1 cellular context compared by ENCODE assay signal in the genomic region with DNA sequence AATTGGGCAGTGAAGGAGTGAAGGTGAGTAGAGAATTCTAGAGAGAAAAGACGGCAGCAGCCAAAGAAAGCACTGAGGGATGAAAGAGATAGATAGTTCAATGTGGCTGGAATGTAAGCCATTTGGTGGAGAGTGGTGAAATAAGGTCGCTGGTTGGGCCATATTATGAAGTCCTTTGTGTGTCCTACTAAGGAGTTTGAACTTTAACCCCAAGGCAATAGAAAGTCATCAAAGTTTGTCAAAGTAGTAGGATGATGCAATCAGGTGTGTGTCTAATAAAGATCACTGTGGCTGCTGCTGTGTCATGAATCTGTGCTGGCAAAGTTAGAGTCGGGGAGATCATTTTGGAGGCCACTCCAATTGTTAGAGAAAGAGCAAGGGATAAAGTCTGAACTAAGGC.
TF ChIP-seq lines count a peak whose summit lies in the region.

No MANE protein-coding gene starts in this region.

TF ChIP-seq in HepG2, 621 proteins besides CTCF, POLR2A, EP300 and RAD21 (continued from another document and continues in another):
- no peak for TF ChIP-seq ZNF17 (CRISPR knock-in tag; IDR thresholded peaks at IDR 0.05)
- TF ChIP-seq ZNF562 (CRISPR knock-in tag; IDR thresholded peaks at IDR 0.05; ENCODE audit: borderline replicate concordance), result no peak
- TF ChIP-seq SALL2 (CRISPR knock-in tag; IDR thresholded peaks at IDR 0.05), result no peak
- TF ChIP-seq, protein P1, sequence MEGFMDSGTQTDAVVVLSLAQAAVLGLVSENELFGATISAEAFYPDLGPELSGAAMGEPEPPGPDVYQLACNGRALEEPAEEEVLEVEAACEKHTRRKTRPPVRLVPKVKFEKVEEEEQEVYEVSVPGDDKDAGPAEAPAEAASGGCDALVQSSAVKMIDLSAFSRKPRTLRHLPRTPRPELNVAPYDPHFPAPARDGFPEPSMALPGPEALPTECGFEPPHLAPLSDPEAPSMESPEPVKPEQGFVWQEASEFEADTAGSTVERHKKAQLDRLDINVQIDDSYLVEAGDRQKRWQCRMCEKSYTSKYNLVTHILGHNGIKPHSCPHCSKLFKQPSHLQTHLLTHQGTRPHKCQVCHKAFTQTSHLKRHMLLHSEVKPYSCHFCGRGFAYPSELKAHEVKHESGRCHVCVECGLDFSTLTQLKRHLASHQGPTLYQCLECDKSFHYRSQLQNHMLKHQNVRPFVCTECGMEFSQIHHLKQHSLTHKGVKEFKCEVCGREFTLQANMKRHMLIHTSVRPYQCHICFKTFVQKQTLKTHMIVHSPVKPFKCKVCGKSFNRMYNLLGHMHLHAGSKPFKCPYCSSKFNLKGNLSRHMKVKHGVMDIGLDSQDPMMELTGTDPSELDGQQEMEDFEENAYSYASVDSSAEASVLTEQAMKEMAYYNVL (CRISPR knock-in tag; IDR thresholded peaks at IDR 0.05; ENCODE audit: borderline replicate concordance), result peak; percentile 78; the same call in 1 of the 2 replicates
- no peak for TF ChIP-seq CHCHD3 (CRISPR knock-in tag; IDR thresholded peaks at IDR 0.05)
- TF ChIP-seq, protein P2, sequence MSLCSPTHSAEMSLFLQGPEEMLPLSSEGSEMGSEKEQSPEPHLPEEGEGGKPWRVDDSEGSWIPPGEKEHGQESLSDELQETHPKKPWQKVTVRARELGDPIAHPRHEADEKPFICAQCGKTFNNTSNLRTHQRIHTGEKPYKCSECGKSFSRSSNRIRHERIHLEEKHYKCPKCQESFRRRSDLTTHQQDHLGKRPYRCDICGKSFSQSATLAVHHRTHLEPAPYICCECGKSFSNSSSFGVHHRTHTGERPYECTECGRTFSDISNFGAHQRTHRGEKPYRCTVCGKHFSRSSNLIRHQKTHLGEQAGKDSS (CRISPR knock-in tag; IDR thresholded peaks at IDR 0.05; ENCODE audit: borderline replicate concordance, low read depth), result no peak
- no peak for TF ChIP-seq EEA1 (CRISPR knock-in tag; IDR thresholded peaks at IDR 0.05; ENCODE audit: borderline replicate concordance)
- no peak for TF ChIP-seq WIZ (CRISPR knock-in tag; IDR thresholded peaks at IDR 0.05)
- TF ChIP-seq IKZF1 (IDR thresholded peaks at IDR 0.05), result no peak
- TF ChIP-seq ZBTB1 (CRISPR knock-in tag; IDR thresholded peaks at IDR 0.05; ENCODE audit: borderline replicate concordance), result no peak
- TF ChIP-seq ZNF251 (CRISPR knock-in tag; IDR thresholded peaks at IDR 0.05), result no peak
- TF ChIP-seq ZNF577 (CRISPR knock-in tag; IDR thresholded peaks at IDR 0.05; ENCODE audit: borderline replicate concordance, low read depth), result no peak
- TF ChIP-seq FOXA3 (CRISPR knock-in tag; IDR thresholded peaks at IDR 0.05), result peak; percentile 79
- no peak for TF ChIP-seq EZH2 (conservative IDR thresholded peaks at IDR 0.05; ENCODE audit: low read depth, low read length)
- no peak for TF ChIP-seq MXI1 (IDR thresholded peaks at IDR 0.05; ENCODE audit: borderline replicate concordance, low read depth, low read length)
- no peak for TF ChIP-seq MTA3 (CRISPR knock-in tag; IDR thresholded peaks at IDR 0.05)
- peak; percentile 59; the same call in 1 of the 2 replicates for TF ChIP-seq ZKSCAN8 (CRISPR knock-in tag; IDR thresholded peaks at IDR 0.05; ENCODE audit: borderline replicate concordance)
- TF ChIP-seq CEBPB (IDR thresholded peaks at IDR 0.05; ENCODE audit: borderline replicate concordance, low read depth, low read length), result peak; percentile 99
- TF ChIP-seq TCF7 (IDR thresholded peaks at IDR 0.05; ENCODE audit: low read depth), result peak; percentile 75
- TF ChIP-seq FOSL2 (CRISPR knock-in tag; IDR thresholded peaks at IDR 0.05), result peak; percentile 80
- TF ChIP-seq BRD4 (CRISPR knock-in tag; IDR thresholded peaks at IDR 0.05), result no peak
- no peak for TF ChIP-seq ZNF432 (CRISPR knock-in tag; IDR thresholded peaks at IDR 0.05; ENCODE audit: borderline replicate concordance)
- no peak for TF ChIP-seq NBN (conservative IDR thresholded peaks at IDR 0.05)
- TF ChIP-seq RBAK (CRISPR knock-in tag; IDR thresholded peaks at IDR 0.05), result no peak
- TF ChIP-seq HINFP (CRISPR knock-in tag; IDR thresholded peaks at IDR 0.05; ENCODE audit: low read depth), result no peak
- TF ChIP-seq PAXIP1 (CRISPR knock-in tag; conservative IDR thresholded peaks at IDR 0.05), result peak; percentile 87
- no peak for TF ChIP-seq ZNF678 (CRISPR knock-in tag; IDR thresholded peaks at IDR 0.05)
- 0 out of 2 replicates have a peak, but pooled peaks have one; percentile 57 for TF ChIP-seq LCORL (IDR thresholded peaks at IDR 0.05)
- TF ChIP-seq LCORL (CRISPR knock-in tag; IDR thresholded peaks at IDR 0.05), result 0 out of 2 replicates have a peak, but pooled peaks have one; percentile 37
- TF ChIP-seq ZNF607 (CRISPR knock-in tag; IDR thresholded peaks at IDR 0.05; ENCODE audit: borderline replicate concordance), result no peak
- 0 out of 2 replicates have a peak, but pooled peaks have one; percentile 17 for TF ChIP-seq ZBTB46 (CRISPR knock-in tag; IDR thresholded peaks at IDR 0.05; ENCODE audit: borderline replicate concordance)
- TF ChIP-seq ELK4 (CRISPR knock-in tag; IDR thresholded peaks at IDR 0.05; ENCODE audit: borderline replicate concordance), result no peak
- TF ChIP-seq ZFP91 (CRISPR knock-in tag; IDR thresholded peaks at IDR 0.05; ENCODE audit: borderline replicate concordance), result no peak
- TF ChIP-seq POGK (CRISPR knock-in tag; conservative IDR thresholded peaks at IDR 0.05), result no peak
- no peak for TF ChIP-seq ZNF367 (CRISPR knock-in tag; IDR thresholded peaks at IDR 0.05; ENCODE audit: borderline replicate concordance)
- TF ChIP-seq, protein P3, sequence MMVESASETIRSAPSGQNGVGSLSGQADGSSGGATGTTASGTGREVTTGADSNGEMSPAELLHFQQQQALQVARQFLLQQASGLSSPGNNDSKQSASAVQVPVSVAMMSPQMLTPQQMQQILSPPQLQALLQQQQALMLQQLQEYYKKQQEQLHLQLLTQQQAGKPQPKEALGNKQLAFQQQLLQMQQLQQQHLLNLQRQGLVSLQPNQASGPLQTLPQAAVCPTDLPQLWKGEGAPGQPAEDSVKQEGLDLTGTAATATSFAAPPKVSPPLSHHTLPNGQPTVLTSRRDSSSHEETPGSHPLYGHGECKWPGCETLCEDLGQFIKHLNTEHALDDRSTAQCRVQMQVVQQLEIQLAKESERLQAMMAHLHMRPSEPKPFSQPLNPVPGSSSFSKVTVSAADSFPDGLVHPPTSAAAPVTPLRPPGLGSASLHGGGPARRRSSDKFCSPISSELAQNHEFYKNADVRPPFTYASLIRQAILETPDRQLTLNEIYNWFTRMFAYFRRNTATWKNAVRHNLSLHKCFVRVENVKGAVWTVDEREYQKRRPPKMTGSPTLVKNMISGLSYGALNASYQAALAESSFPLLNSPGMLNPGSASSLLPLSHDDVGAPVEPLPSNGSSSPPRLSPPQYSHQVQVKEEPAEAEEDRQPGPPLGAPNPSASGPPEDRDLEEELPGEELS (CRISPR knock-in tag; IDR thresholded peaks at IDR 0.05), result peak; percentile 71
- TF ChIP-seq, protein P4, sequence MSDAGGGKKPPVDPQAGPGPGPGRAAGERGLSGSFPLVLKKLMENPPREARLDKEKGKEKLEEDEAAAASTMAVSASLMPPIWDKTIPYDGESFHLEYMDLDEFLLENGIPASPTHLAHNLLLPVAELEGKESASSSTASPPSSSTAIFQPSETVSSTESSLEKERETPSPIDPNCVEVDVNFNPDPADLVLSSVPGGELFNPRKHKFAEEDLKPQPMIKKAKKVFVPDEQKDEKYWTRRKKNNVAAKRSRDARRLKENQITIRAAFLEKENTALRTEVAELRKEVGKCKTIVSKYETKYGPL (CRISPR knock-in tag; IDR thresholded peaks at IDR 0.05), result no peak
- no peak for TF ChIP-seq TOPORS (CRISPR knock-in tag; IDR thresholded peaks at IDR 0.05)
- TF ChIP-seq ZC3H4 (CRISPR knock-in tag; IDR thresholded peaks at IDR 0.05; ENCODE audit: borderline replicate concordance), result no peak
- no peak for TF ChIP-seq JUN (CRISPR knock-in tag; IDR thresholded peaks at IDR 0.05)
- TF ChIP-seq ZSCAN22 (CRISPR knock-in tag; IDR thresholded peaks at IDR 0.05), result no peak
- 0 out of 2 replicates have a peak, but pooled peaks have one; percentile 20 for TF ChIP-seq SATB2 (CRISPR knock-in tag; IDR thresholded peaks at IDR 0.05)
- TF ChIP-seq CBX2 (IDR thresholded peaks at IDR 0.05; ENCODE audit: low read depth, low read length), result no peak
- TF ChIP-seq CBX2 (CRISPR knock-in tag; IDR thresholded peaks at IDR 0.05; ENCODE audit: low read depth), result no peak
